22 cellular contexts compared by ENCODE assay signal in genomic region chr15:69753867-69754266, GRCh38.
"Had no signal": no experiment of that assay in that cellular context is flagged by ENCODE, and none has a peak within 500 bp of the region (broad histone marks: within the 10 kb centered on the region; RNA-seq: fewer than 3 reads in every experiment).

No MANE protein-coding gene starts in this region.

- ATAC-seq: activated T-cell treated with anti-CD3 and anti-CD28 coated beads, Interleukin-2, amount 50 U/mL, for 72 hours; Panc1; Right ventricle myocardium inferior had no signal

- H3K27ac ChIP-seq: SK-N-MC, VCaP had no signal

- DNase-seq: activated CD4-positive, alpha-beta T cell treated with anti-CD3 and anti-CD28 coated beads, Interleukin-2, amount 50 U/mL, for 1 hour; activated CD4-positive, CD25-positive, alpha-beta regulatory T cell; activated CD8-positive, alpha-beta memory T cell treated with anti-CD3 and anti-CD28 coated beads, Interleukin-2, amount 50 U/mL, for 4 hours; activated T-cell treated with anti-CD3 and anti-CD28 coated beads, Interleukin-2, amount 50 U/mL, for 72 hours; cerebellar nuclear complex; IMR-90; KBM-7; NCI-H1092; NCI-H1417; NCI-H2029 treated with DMSO at 0.1 percent for 48 hours; NCI-H446; NCI-H526; NCI-H82; NK-92 treated with Interleukin-12 subunit alpha and Interleukin-12 subunit beta, amount 100 ng/mL, for 24 hours; OCI-M1; RPMI8226; T-helper 1 cell had no signal

- H3K27me3 Mint-ChIP-seq: activated naive CD4-positive, alpha-beta T cell treated with anti-CD3 and anti-CD28 coated beads, Interleukin-2, amount 50 U/mL, for 24 hours had no signal

- H3K4me3 ChIP-seq: SK-N-MC had no signal
